In genomic region chr19:1407662-1408299, GRCh38 we compare ENCODE assay signal across 8 cellular contexts.
DNase-seq lines count a peak whose midpoint lies in the region; ATAC-seq and TF ChIP-seq lines count a peak whose summit lies in the region.

No MANE protein-coding gene starts in this region.

- H3K9me3 ChIP-seq in HUES6 (ENCODE audit: control insufficient read depth, insufficient read depth, low read depth, low read length) = no peaks in the 10 kb centered on the region
- H3K9me3 ChIP-seq in iPS DF 6.9 (ENCODE audit: control insufficient read depth, insufficient read depth, low read length) = no peaks in the 10 kb centered on the region

- H3K27me3 ChIP-seq in HUES6 (ENCODE audit: control insufficient read depth, insufficient read depth, low read length) (no peaks in the 10 kb centered on the region), iPS DF 6.9 (ENCODE audit: control insufficient read depth, insufficient read depth, low read length) (no peaks in the 10 kb centered on the region)

- TF ChIP-seq CTCF in AG10803 (conservative IDR thresholded peaks at IDR 0.05; ENCODE audit: low read length) (no peak), GM20000 (IDR thresholded peaks at IDR 0.05; ENCODE audit: extremely low read depth, missing control alignments) (no peak)

- no CpG with 5 or more reads among the region's 87 CpGs for WGBS in iPS DF 6.9 (ENCODE audit: insufficient coverage, insufficient read length)

- H3K4me1 ChIP-seq in HUES6 (ENCODE audit: control insufficient read depth, insufficient read depth, low read length) (peaks cover 30% of the 10 kb centered on the region), iPS DF 6.9 (ENCODE audit: control insufficient read depth, insufficient read depth, low read length) (peaks cover 13% of the 10 kb centered on the region)

- H3K27ac ChIP-seq in HUES6 (ENCODE audit: low read depth, low read length) (peak overlapping the region; percentile 94), iPS DF 6.9 (ENCODE audit: low read length) (no peak overlapping the region)

- ATAC-seq in GM18870 (IDR thresholded peaks at IDR 0.05; ENCODE audit: unreplicated experiment) = no peak

- H3K36me3 ChIP-seq in HUES6 (ENCODE audit: control insufficient read depth, insufficient read depth, low read length) (peaks cover 22% of the 10 kb centered on the region), iPS DF 6.9 (ENCODE audit: control insufficient read depth, insufficient read depth, low read length) (peaks cover 7% of the 10 kb centered on the region; the same call in 1 of the 2 replicates)

- H3K4me3 ChIP-seq in AG10803 (ENCODE audit: low read length) (peak overlapping the region; percentile 75), HUES6 (ENCODE audit: low read depth, low read length) (peak overlapping the region; percentile 87), iPS DF 6.9 (ENCODE audit: low read length) (peak overlapping the region; percentile 76)

- no peak for DNase-seq in AG10803 (ENCODE audit: low read depth)
- DNase-seq in GM20000 (ENCODE audit: low spot score) = peak; percentile 83
- DNase-seq in activated gamma-delta T cell treated with anti-CD3 and anti-CD28 coated beads, Interleukin-2, amount 50 U/mL, for 16 hours (ENCODE audit: low read depth) = peak; percentile 38
- DNase-seq in iPS DF 6.9 (ENCODE audit: low read depth, low spot score) = no peak
- DNase-seq in stimulated activated CD4-positive, alpha-beta T cell treated with anti-CD3 and anti-CD28 coated beads, Interleukin-4, amount 100 ng/mL, for 1 hour = peak; percentile 60
- DNase-seq in NCI-H187 (lab: John Stamatoyannopoulos, UW) = no peak

- H3K9ac ChIP-seq in HUES6 (ENCODE audit: low read length) = peak overlapping the region; percentile 91

Comparison
In these comparisons a context has a peak if more than half of its experiments do, and no peak if none do; other contexts are left out.
1. DNase-seq: peak in GM20000 (single experiment), activated gamma-delta T cell treated with anti-CD3 and anti-CD28 coated beads, Interleukin-2, amount 50 U/mL, for 16 hours (single experiment) and stimulated activated CD4-positive, alpha-beta T cell treated with anti-CD3 and anti-CD28 coated beads, Interleukin-4, amount 100 ng/mL, for 1 hour (single experiment); none in AG10803 (single experiment), iPS DF 6.9 (single experiment) and NCI-H187 (0 of 2).
2. Peak in every context shown above with its lines, with median percentiles within 50 percentile points of each other: H3K4me3 ChIP-seq.